Comparison of ENCODE assay signal across 13 cellular contexts in the genomic region with DNA sequence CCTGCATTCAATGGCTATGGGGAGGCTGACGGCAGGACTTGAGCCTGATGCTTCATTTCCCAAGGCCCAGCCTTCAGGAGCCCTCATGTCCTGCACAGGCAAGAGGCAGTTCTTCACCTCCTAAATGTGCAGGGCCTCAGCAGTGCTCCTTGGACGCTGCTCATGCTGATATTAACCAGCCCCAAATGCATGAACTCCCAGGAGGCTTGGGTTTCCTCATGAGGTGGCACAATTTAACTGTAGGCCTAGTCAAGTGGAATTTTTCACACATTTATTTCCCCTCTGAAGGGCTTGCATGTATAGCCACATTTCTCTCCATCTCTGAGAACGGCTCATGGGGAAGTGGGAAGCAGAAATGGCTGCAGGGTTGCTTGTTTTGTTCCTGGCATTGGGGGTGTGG.
DNase-seq lines count a peak whose midpoint lies in the region; ATAC-seq, FAIRE-seq and TF ChIP-seq lines count a peak whose summit lies in the region.
"Had no signal": no experiment of that assay in that cellular context is flagged by ENCODE, and none has a peak within 500 bp of the region (broad histone marks: within the 10 kb centered on the region; RNA-seq: fewer than 3 reads in every experiment).

No MANE protein-coding gene starts in this region.

- CTCF ChIA-PET in H1 (lab: Charles Lee; ENCODE audit: partially characterized antibody): interaction anchor here (0.9 to 1.8 kb wide), 3 partner anchors 10 to 74 kb away, joined by 3 to 4 read pairs (median 3); no protein-coding TSS in a partner anchor

- no peak overlapping the region for H4K5ac ChIP-seq in H1 (ENCODE audit: insufficient read length, low read depth, low read length)

- H3K4me3 ChIP-seq in BLaER1 treated with 17β-estradiol and CSF1 and Interleukin-3, amounts not matched to agents 10 nM and 100 nM: peak overlapping the region in 1 of 10 experiments; percentile 6; a peak in 1 of 20 replicates
- no peak overlapping the region for H3K4me3 ChIP-seq in H1 (ENCODE audit: extremely low read depth in 1 of 4, insufficient read depth in 2 of 4, low read depth in 3 of 4, low read length in 4 of 4)
- H3K4me3 ChIP-seq: HAP-1 had no signal

- H3K36me3 ChIP-seq in BLaER1 treated with 17β-estradiol and CSF1 and Interleukin-3, amounts not matched to agents 10 nM and 100 nM: no peaks in the 10 kb centered on the region
- H3K36me3 ChIP-seq in H1 (ENCODE audit: control insufficient read depth in 2 of 4, insufficient read depth in 4 of 4, low read length in 3 of 4): no peaks in the 10 kb centered on the region
- H3K36me3 ChIP-seq: HAP-1 had no signal

- H3K4me2 ChIP-seq in BLaER1 treated with 17β-estradiol and CSF1 and Interleukin-3, amounts not matched to agents 10 nM and 100 nM: peak overlapping the region; percentile 64 to 86 (median 78)
- H3K4me2 ChIP-seq in H1 (ENCODE audit: insufficient read depth in 1 of 2, low read depth in 2 of 2, low read length in 2 of 2): no peak overlapping the region

- no peak overlapping the region for H2BK15ac ChIP-seq in H1 (ENCODE audit: low read length)

- peak overlapping the region; percentile 11; the same call in 1 of the 2 replicates for H4K8ac ChIP-seq in H1 (ENCODE audit: extremely low read depth, insufficient read depth, low read length)

- H3K23me2 ChIP-seq in H1 (ENCODE audit: low read depth, low read length): no peaks in the 10 kb centered on the region

- WGBS in H1 (ENCODE audit: extremely low coverage in 1 of 2, insufficient coverage in 1 of 2, insufficient read length in 1 of 2, insufficient replicate concordance in 2 of 2, low coverage in 1 of 2, low lambda C conversion rate in 2 of 2, missing lambda C conversion rate in 1 of 2), 2 experiments: 97% methylated on average over 3 of the region's 3 CpGs; no CpG with 5 or more reads in 1 of the 2 experiments

- no peak overlapping the region for H2BK5ac ChIP-seq in H1 (ENCODE audit: low read depth, low read length)

- peak overlapping the region in 7 of 11 experiments; percentile 23 to 72 (median 63); a peak in 13 of 22 replicates for H3K9ac ChIP-seq in BLaER1 treated with 17β-estradiol and CSF1 and Interleukin-3, amounts not matched to agents 10 nM and 100 nM
- H3K9ac ChIP-seq in H1 (replicated peaks in 1 of 4; ENCODE audit: extremely low read depth in 1 of 4, low read depth in 3 of 4, low read length in 3 of 4): no peak overlapping the region

- H3K9me3 ChIP-seq in BLaER1 treated with 17β-estradiol and CSF1 and Interleukin-3, amounts not matched to agents 10 nM and 100 nM (replicated peaks in 1 of 11): peaks cover 0 to 11% (median 0%) of the 10 kb centered on the region in 11 experiments; a peak in 2 of 22 replicates
- no peaks in the 10 kb centered on the region for H3K9me3 ChIP-seq in H1 (ENCODE audit: insufficient read depth in 2 of 2, low read depth in 1 of 2, low read length in 1 of 2)
- H3K9me3 ChIP-seq: Caco-2, HAP-1 had no signal

- no peak for TF ChIP-seq EP300 in H1 (IDR thresholded peaks at IDR 0.05; ENCODE audit: borderline replicate concordance in 1 of 2, low read depth in 2 of 2, low read length in 2 of 2)

- H4K91ac ChIP-seq in H1 (replicated peaks; ENCODE audit: insufficient read length, low read length): no peak overlapping the region

- no peak overlapping the region for H2BK120ac ChIP-seq in H1 (replicated peaks; ENCODE audit: low read depth, low read length)

- no peak overlapping the region for H3K18ac ChIP-seq in H1 (ENCODE audit: extremely low read depth, low read length)

- no peak for TF ChIP-seq RAD21 in H1 (IDR thresholded peaks at IDR 0.05 in 1 of 2, conservative IDR thresholded peaks at IDR 0.05 in 1 of 2; ENCODE audit: low read depth in 2 of 2, low read length in 2 of 2)

- H3K27ac ChIP-seq in BLaER1 treated with 17β-estradiol and CSF1 and Interleukin-3, amounts not matched to agents 10 nM and 100 nM: peak overlapping the region in 8 of 11 experiments; percentile 37 to 88 (median 78); a peak in 16 of 22 replicates
- no peak overlapping the region for H3K27ac ChIP-seq in H1 (ENCODE audit: low read depth, low read length)
- H3K27ac ChIP-seq: C4-2B had no signal

- no peak overlapping the region for H2BK12ac ChIP-seq in H1 (ENCODE audit: low read depth, low read length)

- H3K14ac ChIP-seq in H1 (ENCODE audit: insufficient read length): no peak overlapping the region

- no peak for TF ChIP-seq CTCF in H1 (IDR thresholded peaks at IDR 0.05; ENCODE audit: control extremely low read depth in 1 of 3, insufficient read depth in 1 of 3, low read depth in 1 of 3, low read length in 3 of 3)

- H2BK20ac ChIP-seq in H1 (ENCODE audit: low read length): no peak overlapping the region; the same call in 1 of the 2 replicates

- H2AK5ac ChIP-seq in H1 (ENCODE audit: low read depth, low read length): no peak overlapping the region

- ATAC-seq in GM21529 (IDR thresholded peaks at IDR 0.05; ENCODE audit: unreplicated experiment): no peak

- peak; percentile 10 for DNase-seq in MV-4-11 (lab: John Stamatoyannopoulos, UW)
- no peak for DNase-seq in H1 (ENCODE audit: low read depth in 1 of 2, low spot score in 2 of 2)
- no peak for DNase-seq in HUDEP-2 (lab: John Stamatoyannopoulos, UW; ENCODE audit: unreplicated experiment in 76 of 76)
- DNase-seq in NCI-H1417 treated with DMSO at 0.1 percent for 48 hours (lab: John Stamatoyannopoulos, UW): no peak
- DNase-seq: Caco-2; CD4-positive, alpha-beta T cell had no signal

- no peaks in the 10 kb centered on the region for H3K79me1 ChIP-seq in H1 (ENCODE audit: low read depth, low read length)

- peaks cover 40 to 72% (median 69%) of the 10 kb centered on the region in 10 experiments for H3K4me1 ChIP-seq in BLaER1 treated with 17β-estradiol and CSF1 and Interleukin-3, amounts not matched to agents 10 nM and 100 nM
- no peaks in the 10 kb centered on the region for H3K4me1 ChIP-seq in H1 (replicated peaks in 1 of 4; ENCODE audit: control insufficient read depth in 3 of 4, insufficient read depth in 4 of 4, low read length in 3 of 4)
- H3K4me1 ChIP-seq: Caco-2, HAP-1 had no signal

- TF ChIP-seq POLR2A in H1 (IDR thresholded peaks at IDR 0.05; ENCODE audit: control extremely low read depth in 1 of 2, low read depth in 2 of 2, low read length in 2 of 2): no peak

- no peak overlapping the region for H2AFZ ChIP-seq in H1 (ENCODE audit: low read length)

- H3K79me2 ChIP-seq in H1 (ENCODE audit: control insufficient read depth in 1 of 2, insufficient read depth in 2 of 2, low read length in 2 of 2): no peaks in the 10 kb centered on the region

- H3K56ac ChIP-seq in H1 (replicated peaks; ENCODE audit: insufficient read length, low read depth, low read length): no peak overlapping the region

- POLR2A ChIA-PET in H1 (lab: Charles Lee; ENCODE audit: partially characterized antibody): no interaction called here

- no peak for FAIRE-seq in H1 (lab: Jason Lieb, UNC)
- FAIRE-seq: D721Med, G401.6, GM12891 had no signal

- H3K4ac ChIP-seq in H1 (replicated peaks; ENCODE audit: insufficient read length, low read depth, low read length): no peak overlapping the region

- H4K20me1 ChIP-seq in BLaER1 treated with 17β-estradiol and CSF1 and Interleukin-3, amounts not matched to agents 10 nM and 100 nM: 0 out of 22 replicates have a peak, but pooled peaks cover 0 to 3% (median 0%) of the 10 kb centered on the region in 11 experiments
- H4K20me1 ChIP-seq in H1 (replicated peaks in 1 of 2; ENCODE audit: control insufficient read depth in 1 of 2, insufficient read depth in 2 of 2, low read length in 2 of 2): no peaks in the 10 kb centered on the region

- H3K23ac ChIP-seq in H1 (ENCODE audit: insufficient read length): no peak overlapping the region

- H3K27me3 ChIP-seq in BLaER1 treated with 17β-estradiol and CSF1 and Interleukin-3, amounts not matched to agents 10 nM and 100 nM: no peaks in the 10 kb centered on the region
- no peaks in the 10 kb centered on the region for H3K27me3 ChIP-seq in H1 (replicated peaks in 1 of 4; ENCODE audit: control insufficient read depth in 3 of 4, extremely low read depth in 1 of 4, insufficient read depth in 3 of 4, low read length in 3 of 4)

TF ChIP-seq in H1, 55 proteins besides CTCF, POLR2A, EP300 and RAD21:
- TF ChIP-seq KDM5A (IDR thresholded peaks at IDR 0.05; ENCODE audit: low read length): no peak
- no peak for TF ChIP-seq RXRA (IDR thresholded peaks at IDR 0.05; ENCODE audit: insufficient read depth, low read depth, low read length)
- no peak for TF ChIP-seq PHF8 (conservative IDR thresholded peaks at IDR 0.05; ENCODE audit: low read depth, low read length)
- TF ChIP-seq CHD1 (IDR thresholded peaks at IDR 0.05; ENCODE audit: low read depth, low read length): no peak
- TF ChIP-seq SP1 (IDR thresholded peaks at IDR 0.05; ENCODE audit: low read depth, low read length): no peak

Comparison
In these comparisons a context has a peak if more than half of its experiments do, and no peak if none do; other contexts are left out.
1. H3K4me2 ChIP-seq: peak in BLaER1 treated with 17β-estradiol and CSF1 and Interleukin-3, amounts not matched to agents 10 nM and 100 nM (11 of 11); none in H1 (0 of 2).
2. H3K9ac ChIP-seq: peak in BLaER1 treated with 17β-estradiol and CSF1 and Interleukin-3, amounts not matched to agents 10 nM and 100 nM (7 of 11); none in H1 (0 of 4).